In the genomic region with DNA sequence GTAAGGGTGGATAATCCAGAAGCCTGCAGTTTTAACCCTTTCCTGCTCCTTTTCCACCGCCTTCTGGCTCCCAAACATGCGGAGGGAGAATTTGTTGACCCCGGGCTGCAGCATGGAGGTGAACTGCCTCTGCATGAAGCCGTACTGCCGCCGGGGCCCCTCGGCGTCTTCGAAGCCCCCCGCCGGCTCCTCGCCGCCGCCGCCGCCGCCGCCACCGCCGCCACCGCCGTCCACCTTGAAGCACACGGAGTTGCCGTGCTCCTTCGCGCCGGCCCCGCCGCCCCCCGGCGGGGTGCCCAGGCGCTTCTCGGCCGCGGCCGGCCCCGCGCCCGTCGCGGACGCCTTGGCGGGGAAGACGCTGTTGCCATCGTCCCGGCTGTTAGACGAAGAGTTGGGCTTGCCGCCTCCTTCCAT, we compare ENCODE assay signal across 13 cellular contexts. TPM values are rescaled to one million over a fixed set of nuclear protein-coding genes. Genes with fewer than 3 reads are reported as not detected.
DNase-seq lines count a peak whose midpoint lies in the region; ATAC-seq, FAIRE-seq and TF ChIP-seq lines count a peak whose summit lies in the region.
"Had no signal": no experiment of that assay in that cellular context is flagged by ENCODE, and none has a peak within 500 bp of the region (broad histone marks: within the 10 kb centered on the region; RNA-seq: fewer than 3 reads in every experiment).

No MANE protein-coding gene starts in this region.

- H2AFZ ChIP-seq in HepG2 (ENCODE audit: low read length), result no peak overlapping the region

- H4K20me1 ChIP-seq in HepG2 (ENCODE audit: insufficient read depth, low read length), result no peaks in the 10 kb centered on the region

- no peak for ATAC-seq in HepG2
- ATAC-seq: K562 had no signal

- DNase-seq in H7 (peak; percentile 50), ascending aorta (ENCODE audit: low spot score in 2 of 2) (no peak), islet precursor cell (peak; percentile 48), stomach (no peak), HepG2 (ENCODE audit: low spot score) (no peak), medulla oblongata (ENCODE audit: extremely low spot score) (no peak), GM19238 (ENCODE audit: insufficient read length, low spot score) (no peak)
- DNase-seq: activated gamma-delta T cell treated with Interleukin-2 at 50 U/mL for 16 hours, Caco-2, naive B cell had no signal

- POLR2A ChIA-PET in HepG2 (lab: Yijun Ruan, JAX), result no interaction called here

- no peaks in the 10 kb centered on the region for H3K4me1 ChIP-seq in ascending aorta
- H3K4me1 ChIP-seq in stomach, result peaks cover 0 to 13% (median 9%) of the 10 kb centered on the region in 4 donors
- H3K4me1 ChIP-seq in HepG2 (ENCODE audit: insufficient read depth, low read length), result no peaks in the 10 kb centered on the region
- H3K4me1 ChIP-seq: Caco-2 had no signal

- no peaks in the 10 kb centered on the region for H3K9me3 ChIP-seq in ascending aorta
- peaks cover 0 to 16% (median 0%) of the 10 kb centered on the region in 4 donors for H3K9me3 ChIP-seq in stomach
- H3K9me3 ChIP-seq in HepG2 (ENCODE audit: low read length), result no peaks in the 10 kb centered on the region
- H3K9me3 ChIP-seq: Caco-2 had no signal

- no peak overlapping the region for H3K9ac ChIP-seq in HepG2 (ENCODE audit: insufficient read depth, low read depth, low read length)

- TF ChIP-seq POLR2A in stomach (IDR thresholded peaks at IDR 0.05), result no peak
- TF ChIP-seq POLR2A in HepG2 (IDR thresholded peaks at IDR 0.05; ENCODE audit: insufficient read depth in 1 of 2, low read depth in 2 of 2, low read length in 2 of 2), result no peak

- no TSS peak for BruUV-seq in HepG2 (replicated peaks; lab: Mats Ljungman, UMichigan)

- H3K27me3 ChIP-seq in H7 (ENCODE audit: control insufficient read depth, insufficient read depth, low read length) (peaks cover 8% of the 10 kb centered on the region), ascending aorta (no peaks in the 10 kb centered on the region), stomach (peaks cover 10 to 57% (median 25%) of the 10 kb centered on the region in 3 donors), HepG2 (ENCODE audit: control insufficient read depth in 1 of 2, insufficient read depth in 2 of 2, low read length in 2 of 2) (no peaks in the 10 kb centered on the region)

- in situ Hi-C loops in HepG2 (cut with HindIII; ENCODE audit: extremely low pct_ligation_motif_present, low pct_unique_long_range_greater_than_20kb), result no loop called here

- no peak overlapping the region for H3K4me2 ChIP-seq in HepG2 (ENCODE audit: low read depth, low read length)

- TF ChIP-seq CTCF in ascending aorta (IDR thresholded peaks at IDR 0.05), result no peak
- TF ChIP-seq CTCF in stomach (IDR thresholded peaks at IDR 0.05), result no peak
- no peak for TF ChIP-seq CTCF in HepG2 (CRISPR knock-in tag; IDR thresholded peaks at IDR 0.05)

- H3K4me3 ChIP-seq in H7 (ENCODE audit: insufficient read depth, low read depth, low read length) (peak overlapping the region; percentile 52), ascending aorta (peak overlapping the region; percentile 39 to 49), stomach (peak overlapping the region; percentile 32 to 51 (median 37)), HepG2 (replicated peaks in 1 of 3; ENCODE audit: insufficient read depth in 1 of 3, low read depth in 2 of 3, low read length in 3 of 3) (no peak overlapping the region)
- H3K4me3 ChIP-seq: K562 had no signal

- no peaks in the 10 kb centered on the region for H3K79me2 ChIP-seq in HepG2 (ENCODE audit: insufficient read depth, low read length)

- no peak for TF ChIP-seq RAD21 in HepG2 (CRISPR knock-in tag; IDR thresholded peaks at IDR 0.05)

- TF ChIP-seq EP300 in stomach (IDR thresholded peaks at IDR 0.05) (no peak), HepG2 (IDR thresholded peaks at IDR 0.05; ENCODE audit: low read depth in 2 of 2, low read length in 2 of 2) (no peak), HepG2 (CRISPR knock-in tag; IDR thresholded peaks at IDR 0.05; ENCODE audit: borderline replicate concordance) (no peak)

- intact Hi-C loops in ascending aorta (cut with DNase I) (no loop called here), stomach (cut with DNase I; ENCODE audit: low total_unique reads) (no loop called here), HepG2 (cut with micrococcal nuclease; ENCODE audit: unreplicated experiment) (loop anchor here (1.0 kb wide), 1 partner anchor 657 kb away; no protein-coding TSS in a partner anchor)

- H3K36me3 ChIP-seq in H7 (replicated peaks; ENCODE audit: control insufficient read depth, insufficient read depth, low read length) (no peaks in the 10 kb centered on the region), ascending aorta (no peaks in the 10 kb centered on the region), stomach (no peaks in the 10 kb centered on the region), HepG2 (replicated peaks in 1 of 2; ENCODE audit: control insufficient read depth in 1 of 2, insufficient read depth in 2 of 2, low read length in 2 of 2) (no peaks in the 10 kb centered on the region)

- no peak overlapping the region for H3K27ac ChIP-seq in ascending aorta
- no peak overlapping the region for H3K27ac ChIP-seq in stomach
- no peak overlapping the region for H3K27ac ChIP-seq in HepG2 (ENCODE audit: extremely low read length, insufficient read depth, low read length)

- WGBS in stomach, 5 donors, result 4 to 39% (median 10%) methylated on average over 3 to 48 of the region's 48 CpGs
- 89% methylated on average over 44 of the region's 48 CpGs for WGBS in HepG2 (ENCODE audit: low lambda C conversion rate)

- CTCF ChIA-PET in HepG2 (lab: Yijun Ruan, JAX; ENCODE audit: low intra/inter-chr PET ratio, low total read pairs), result interaction anchor here (0.7 kb wide), 1 partner anchor 743 kb away, joined by 3 read pairs; no protein-coding TSS in a partner anchor

- FAIRE-seq in HepG2 (lab: Jason Lieb, UNC), result no peak
- FAIRE-seq: GM12892, K562 had no signal

TF ChIP-seq in HepG2, 621 proteins besides CTCF, POLR2A, EP300 and RAD21 (continues in another document):
- TF ChIP-seq, protein P1, sequence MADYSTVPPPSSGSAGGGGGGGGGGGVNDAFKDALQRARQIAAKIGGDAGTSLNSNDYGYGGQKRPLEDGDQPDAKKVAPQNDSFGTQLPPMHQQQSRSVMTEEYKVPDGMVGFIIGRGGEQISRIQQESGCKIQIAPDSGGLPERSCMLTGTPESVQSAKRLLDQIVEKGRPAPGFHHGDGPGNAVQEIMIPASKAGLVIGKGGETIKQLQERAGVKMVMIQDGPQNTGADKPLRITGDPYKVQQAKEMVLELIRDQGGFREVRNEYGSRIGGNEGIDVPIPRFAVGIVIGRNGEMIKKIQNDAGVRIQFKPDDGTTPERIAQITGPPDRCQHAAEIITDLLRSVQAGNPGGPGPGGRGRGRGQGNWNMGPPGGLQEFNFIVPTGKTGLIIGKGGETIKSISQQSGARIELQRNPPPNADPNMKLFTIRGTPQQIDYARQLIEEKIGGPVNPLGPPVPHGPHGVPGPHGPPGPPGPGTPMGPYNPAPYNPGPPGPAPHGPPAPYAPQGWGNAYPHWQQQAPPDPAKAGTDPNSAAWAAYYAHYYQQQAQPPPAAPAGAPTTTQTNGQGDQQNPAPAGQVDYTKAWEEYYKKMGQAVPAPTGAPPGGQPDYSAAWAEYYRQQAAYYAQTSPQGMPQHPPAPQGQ (CRISPR knock-in tag; IDR thresholded peaks at IDR 0.05; ENCODE audit: borderline replicate concordance), result no peak
- no peak for TF ChIP-seq BCL6 (CRISPR knock-in tag; IDR thresholded peaks at IDR 0.05)
- no peak for TF ChIP-seq SP4 (CRISPR knock-in tag; IDR thresholded peaks at IDR 0.05)
- TF ChIP-seq, protein P2, sequence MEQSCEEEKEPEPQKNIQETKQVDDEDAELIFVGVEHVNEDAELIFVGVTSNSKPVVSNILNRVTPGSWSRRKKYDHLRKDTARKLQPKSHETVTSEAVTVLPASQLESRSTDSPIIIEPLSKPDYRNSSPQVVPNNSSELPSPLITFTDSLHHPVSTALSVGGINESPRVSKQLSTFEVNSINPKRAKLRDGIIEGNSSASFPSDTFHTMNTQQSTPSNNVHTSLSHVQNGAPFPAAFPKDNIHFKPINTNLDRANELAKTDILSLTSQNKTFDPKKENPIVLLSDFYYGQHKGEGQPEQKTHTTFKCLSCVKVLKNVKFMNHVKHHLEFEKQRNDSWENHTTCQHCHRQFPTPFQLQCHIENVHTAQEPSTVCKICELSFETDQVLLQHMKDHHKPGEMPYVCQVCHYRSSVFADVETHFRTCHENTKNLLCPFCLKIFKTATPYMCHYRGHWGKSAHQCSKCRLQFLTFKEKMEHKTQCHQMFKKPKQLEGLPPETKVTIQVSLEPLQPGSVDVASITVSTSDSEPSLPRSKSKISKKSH (CRISPR knock-in tag; IDR thresholded peaks at IDR 0.05; ENCODE audit: borderline replicate concordance), result no peak
- no peak for TF ChIP-seq ESRRA (CRISPR knock-in tag; IDR thresholded peaks at IDR 0.05; ENCODE audit: low read depth)
- no peak for TF ChIP-seq TCF7L2 (IDR thresholded peaks at IDR 0.05; ENCODE audit: low read depth, low read length)
- TF ChIP-seq SOX5 (CRISPR knock-in tag; IDR thresholded peaks at IDR 0.05; ENCODE audit: borderline replicate concordance), result no peak

RNA-seq across cellular contexts. Expression of a gene that starts 0.5 kb away (rescaled TPM):
- total RNA-seq in H7 (2014; rRNA removed; shearing (Covaris generic)), result 0.59 and 0.73 TPM in 2 replicates
- total RNA-seq in ascending aorta (not detected), stomach (under 1 TPM in 2 of 5 donors, not detected in 3; 0.29 to 0.92 TPM), HepG2 (2016; rRNA removed; fragmentation: Illumina TruSeq; extraction: Trizol) (not detected in 2 replicates)
- polyA plus RNA-seq in stomach (under 1 TPM in 1 of 3 donors, not detected in 2; 0.03 TPM), HepG2 (2011; rRNA removed) (not detected in 2 replicates)
- total RNA-seq in HepG2 (2016; cell fraction: cytosol; rRNA removed; fragmentation: Illumina TruSeq; extraction: Trizol; ENCODE audit: low read depth), result not detected in 2 replicates
- total RNA-seq in HepG2 (2016; cell fraction: insoluble cytoplasmic fraction; rRNA removed; fragmentation: Illumina TruSeq; extraction: Trizol), result not detected in 2 replicates
- total RNA-seq in HepG2 (2016; cell fraction: membrane; rRNA removed; fragmentation: Illumina TruSeq; extraction: Trizol), result not detected in 2 replicates
- total RNA-seq in HepG2 (2016; cell fraction: nucleus; rRNA removed; fragmentation: Illumina TruSeq; extraction: Trizol), result not detected in 2 replicates
- not detected in 2 replicates for polyA plus RNA-seq in HepG2 (2011; cell fraction: cytosol; rRNA removed)
- polyA plus RNA-seq in HepG2 (2011; cell fraction: nucleus; rRNA removed), result not detected in 2 replicates
- not detected in 2 replicates for polyA plus RNA-seq in HepG2 (2012)
- not detected in 2 replicates for polyA plus RNA-seq in HepG2 (2016; cell fraction: cytosol; fragmentation: Illumina TruSeq; extraction: Trizol; ENCODE audit: low read depth)
- not detected in 2 replicates for polyA plus RNA-seq in HepG2 (2016; cell fraction: insoluble cytoplasmic fraction; fragmentation: Illumina TruSeq; extraction: Trizol; ENCODE audit: low read depth)
- not detected in 2 replicates for polyA plus RNA-seq in HepG2 (2016; cell fraction: membrane; fragmentation: Illumina TruSeq; extraction: Trizol; ENCODE audit: low read depth)
- not detected in 2 replicates for polyA plus RNA-seq in HepG2 (2016; cell fraction: nucleus; fragmentation: Illumina TruSeq; extraction: Trizol; ENCODE audit: insufficient read depth, low read depth)
- not detected in 2 replicates for polyA minus RNA-seq in HepG2 (2011; rRNA and poly(A)+ RNA removed; ENCODE audit: low replicate concordance)
- not detected in 2 replicates for polyA minus RNA-seq in HepG2 (2011; cell fraction: cytosol; rRNA and poly(A)+ RNA removed)
- not detected in 2 replicates for polyA minus RNA-seq in HepG2 (2011; cell fraction: nucleus; rRNA and poly(A)+ RNA removed)
- total RNA-seq: Caco-2, dermis microvascular lymphatic vessel endothelial cell, K562 had no signal
- polyA plus RNA-seq: K562 had no signal

Comparison
In these comparisons a context has a peak if more than half of its experiments do, and no peak if none do; other contexts are left out.
1. DNase-seq: peak in H7 (single experiment) and islet precursor cell (single experiment); none in ascending aorta (0 of 2), stomach (single experiment), HepG2 (single experiment), medulla oblongata (single experiment) and GM19238 (single experiment).
2. H3K4me3 ChIP-seq: peak in H7 (single experiment), ascending aorta (2 of 2) and stomach (4 of 4); none in HepG2 (0 of 3).